In genomic region chr1:147110434-147110833, GRCh38 we compare ENCODE assay signal across 24 cellular contexts.
"Had no signal": no experiment of that assay in that cellular context is flagged by ENCODE, and none has a peak within 500 bp of the region (broad histone marks: within the 10 kb centered on the region; RNA-seq: fewer than 3 reads in every experiment).

No MANE protein-coding gene starts in this region.

- H3K27ac Mint-ChIP-seq: immature natural killer cell, mesothelial cell of epicardium had no signal

- H3K9me3 Mint-ChIP-seq: immature natural killer cell; mesothelial cell of epicardium; naive B cell; naive thymus-derived CD8-positive, alpha-beta T cell had no signal

- H3K79me2 ChIP-seq: hepatocyte had no signal

- DNase-seq: dermis blood vessel endothelial cell; dorsolateral prefrontal cortex; effector CD4-positive, alpha-beta T cell; effector memory CD4-positive, alpha-beta T cell; foreskin keratinocyte; heart left ventricle; hypothalamus; immature natural killer cell; kidney; kidney glomerular epithelial cell; left colon; left ventricle myocardium inferior; lower lobe of right lung; mesenchymal stem cell; mucosa of descending colon; naive B cell; naive thymus-derived CD8-positive, alpha-beta T cell had no signal

- H2AFZ ChIP-seq: hepatocyte had no signal

- H3K9me3 ChIP-seq: esophagus muscularis mucosa, gastroesophageal sphincter, heart left ventricle, left ventricle myocardium inferior, lower lobe of right lung, mucosa of descending colon had no signal

- H3K4me1 ChIP-seq: esophagus muscularis mucosa, foreskin keratinocyte, gastroesophageal sphincter, heart left ventricle, left ventricle myocardium inferior, lower lobe of right lung had no signal

- H3K4me3 Mint-ChIP-seq: immature natural killer cell; mesothelial cell of epicardium; naive B cell; naive thymus-derived CD8-positive, alpha-beta T cell had no signal

- FAIRE-seq: endothelial cell of umbilical vein, frontal cortex, kidney had no signal

- H3K4me3 ChIP-seq: coronary artery, dorsolateral prefrontal cortex, esophagus muscularis mucosa, gastroesophageal sphincter, heart left ventricle, hepatocyte, left ventricle myocardium inferior, lower lobe of right lung, mucosa of descending colon had no signal

- H3K27ac ChIP-seq: coronary artery, dorsolateral prefrontal cortex, esophagus muscularis mucosa, foreskin keratinocyte, gastroesophageal sphincter, heart left ventricle, hepatocyte, left ventricle myocardium inferior, lower lobe of right lung had no signal

- H3K36me3 Mint-ChIP-seq: immature natural killer cell; mesothelial cell of epicardium; naive B cell; naive thymus-derived CD8-positive, alpha-beta T cell had no signal

- H3K4me1 Mint-ChIP-seq: immature natural killer cell; naive B cell; naive thymus-derived CD8-positive, alpha-beta T cell had no signal

- H3K4me2 ChIP-seq: hepatocyte had no signal

- H3K27me3 ChIP-seq: hepatocyte had no signal

- H3K36me3 ChIP-seq: esophagus muscularis mucosa, gastroesophageal sphincter, heart left ventricle, left ventricle myocardium inferior, lower lobe of right lung had no signal

- ATAC-seq: foreskin keratinocyte; gastroesophageal sphincter; heart left ventricle; left colon; lower lobe of right lung; mucosa of descending colon; naive thymus-derived CD8-positive, alpha-beta T cell had no signal
